Comparison of ENCODE assay signal across 8 cellular contexts in the genomic region with DNA sequence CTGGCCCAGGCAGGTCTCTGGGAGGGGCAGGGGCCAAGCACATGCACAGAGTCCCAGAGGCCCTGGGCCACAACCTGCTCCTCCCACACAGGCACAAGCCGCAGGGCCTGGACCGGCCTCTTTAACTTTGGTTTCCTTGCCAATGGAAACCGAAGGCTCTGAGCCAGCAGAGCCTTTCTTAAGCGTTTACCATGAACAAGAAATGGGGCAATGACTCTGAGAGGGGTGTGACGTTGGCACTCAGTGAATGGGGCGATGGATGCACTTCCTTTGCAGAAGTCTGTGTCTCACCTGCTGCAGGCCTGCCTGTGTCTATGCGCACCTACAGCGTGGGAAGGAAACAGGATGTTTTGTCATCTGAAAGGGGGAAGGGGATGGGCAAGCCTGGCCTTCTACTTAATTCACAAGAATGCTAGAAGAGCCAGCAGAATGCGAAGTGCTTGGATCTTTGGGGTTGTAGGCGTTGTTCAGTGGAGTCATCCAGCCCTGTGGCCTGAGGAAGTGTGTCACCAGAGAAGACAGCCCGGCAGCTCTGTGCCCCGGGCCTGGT. TPM values are rescaled to one million over a fixed set of nuclear protein-coding genes. Genes with fewer than 3 reads are reported as not detected.
DNase-seq lines count a peak whose midpoint lies in the region; TF ChIP-seq lines count a peak whose summit lies in the region.

No MANE protein-coding gene starts in this region.

- no peak overlapping the region for H3K4me2 ChIP-seq in PC-9

- H3K27me3 ChIP-seq in endodermal cell (ENCODE audit: control insufficient read depth, insufficient read depth, low read length, poor library complexity, severe bottlenecking), result no peaks in the 10 kb centered on the region
- H3K27me3 ChIP-seq in HAP-1 (ENCODE audit: low read depth), result no peaks in the 10 kb centered on the region
- H3K27me3 ChIP-seq in PC-9 (ENCODE audit: insufficient read depth, low read depth), result no peaks in the 10 kb centered on the region

- no peaks in the 10 kb centered on the region for H3K9me3 ChIP-seq in endodermal cell (ENCODE audit: control insufficient read depth, low read length)
- H3K9me3 ChIP-seq in HAP-1, result no peaks in the 10 kb centered on the region
- no peaks in the 10 kb centered on the region for H3K9me3 ChIP-seq in PC-9 (ENCODE audit: insufficient read depth, low read depth)

- H2AFZ ChIP-seq in PC-9, result no peak overlapping the region

- in situ Hi-C loops in HAP-1 (cut with MboI; ENCODE audit: low sequenced_read_pairs), result loop anchor here (10.0 to 25.0 kb wide), 2 partner anchors 355 to 463 kb away; no protein-coding TSS in a partner anchor

- H3K9ac ChIP-seq in endodermal cell (ENCODE audit: extremely low read depth, low read length, poor library complexity, severe bottlenecking), result no peak overlapping the region

- peak; percentile 41 for DNase-seq in AG08395 (ENCODE audit: low spot score)
- DNase-seq in activated CD4-positive, alpha-beta T cell treated with anti-CD3 and anti-CD28 coated beads, Interleukin-2, amount 50 U/mL, for 1 hour, result peak; percentile 59
- peak; percentile 61 for DNase-seq in endodermal cell
- DNase-seq in pons (ENCODE audit: low spot score), result peak; percentile 48
- no peak for DNase-seq in HAP-1 (ENCODE audit: low spot score in 2 of 2)
- no peak for DNase-seq in PC-9
- no peak for DNase-seq in NCI-H345 (lab: John Stamatoyannopoulos, UW)
- DNase-seq in D341Med (ENCODE audit: low spot score), result no peak

- H3K27ac ChIP-seq in endodermal cell (ENCODE audit: low read depth, low read length) (no peak overlapping the region), PC-9 (no peak overlapping the region)

- H3F3A ChIP-seq in PC-9 (ENCODE audit: insufficient read depth, low read depth), result peaks cover 22% of the 10 kb centered on the region

- no peak for TF ChIP-seq CTCF in endodermal cell (conservative IDR thresholded peaks at IDR 0.05)
- no peak for TF ChIP-seq CTCF in PC-9 (conservative IDR thresholded peaks at IDR 0.05)

- no peaks in the 10 kb centered on the region for H3K9me3 Mint-ChIP-seq in endodermal cell

- H3K79me2 ChIP-seq in PC-9 (ENCODE audit: low read depth), result no peaks in the 10 kb centered on the region

- H3K4me3 Mint-ChIP-seq in endodermal cell, result no peak overlapping the region

- no peaks in the 10 kb centered on the region for H3K27me3 Mint-ChIP-seq in endodermal cell (ENCODE audit: insufficient read depth)

- peak overlapping the region; percentile 18 for H3K27ac Mint-ChIP-seq in endodermal cell

- H3K4me3 ChIP-seq in endodermal cell (ENCODE audit: low read length), result no peak overlapping the region
- no peak overlapping the region for H3K4me3 ChIP-seq in HAP-1
- no peak overlapping the region for H3K4me3 ChIP-seq in PC-9

- BruUV-seq in PC-9 (replicated peaks; lab: Mats Ljungman, UMichigan), result no TSS peak

- CTCF ChIA-PET in PC-9 (lab: Charles Lee), result no interaction called here

- H4K20me1 ChIP-seq in PC-9 (ENCODE audit: insufficient read depth), result no peaks in the 10 kb centered on the region

- POLR2A ChIA-PET in PC-9 (lab: Charles Lee; ENCODE audit: unreplicated experiment), result no interaction called here

- H3K4me1 Mint-ChIP-seq in endodermal cell, result peaks cover 15% of the 10 kb centered on the region

- H3K4me1 ChIP-seq in endodermal cell (ENCODE audit: control insufficient read depth, insufficient read depth, low read length), result peaks cover 3% of the 10 kb centered on the region
- no peaks in the 10 kb centered on the region for H3K4me1 ChIP-seq in HAP-1
- peaks cover 25% of the 10 kb centered on the region for H3K4me1 ChIP-seq in PC-9 (replicated peaks; ENCODE audit: insufficient read depth)

- 92 to 94% methylated on average over 9 to 12 of the region's 12 CpGs for WGBS in endodermal cell (ENCODE audit: insufficient coverage in 1 of 2, insufficient read length in 1 of 2), 2 experiments

- no peaks in the 10 kb centered on the region for H3K9me2 ChIP-seq in PC-9 (ENCODE audit: insufficient read depth)

- intact Hi-C loops in PC-9 (cut with micrococcal nuclease; ENCODE audit: unreplicated experiment), result no loop called here

- peaks cover 47% of the 10 kb centered on the region for H3K36me3 Mint-ChIP-seq in endodermal cell (ENCODE audit: low read depth)

- H3K36me3 ChIP-seq in endodermal cell (ENCODE audit: control insufficient read depth, insufficient read depth, low read length) (peaks cover 39% of the 10 kb centered on the region), HAP-1 (replicated peaks) (peaks cover 10% of the 10 kb centered on the region), PC-9 (ENCODE audit: low read depth) (no peaks in the 10 kb centered on the region; the same call in 1 of the 2 replicates)

RNA-seq across cellular contexts. Expression of gene IFT122, which starts 41.8 kb away (rescaled TPM):
- total RNA-seq in endodermal cell, result 10 to 100 TPM; 36.0 to 46.6 TPM
- polyA plus RNA-seq in endodermal cell (2013, experiment 1 of 2), result 39.8 TPM
- polyA plus RNA-seq in endodermal cell (2013, experiment 2 of 2), result 44.0 TPM
- total RNA-seq in PC-9 (2021), result 44.8 and 55.6 TPM in 2 replicates

RNA-seq across cellular contexts. Expression of gene MBD4, which starts 42.1 kb away (rescaled TPM):
- total RNA-seq in endodermal cell (10 to 100 TPM; 39.5 to 45.5 TPM), PC-9 (2021) (48.6 and 49.4 TPM in 2 replicates)
- 44.1 TPM for polyA plus RNA-seq in endodermal cell (2013, experiment 1 of 2)
- polyA plus RNA-seq in endodermal cell (2013, experiment 2 of 2), result 36.1 TPM

RNA-seq across cellular contexts. Expression of gene RHO, which starts 46.6 kb away (rescaled TPM):
- under 1 TPM; 0.22 to 0.26 TPM for total RNA-seq in endodermal cell
- polyA plus RNA-seq in endodermal cell (2013, experiment 1 of 2), result not detected
- polyA plus RNA-seq in endodermal cell (2013, experiment 2 of 2), result not detected
- total RNA-seq in PC-9 (2021), result not detected in 2 replicates

RNA-seq across cellular contexts. Expression of gene EFCAB12, which starts 53.4 kb away (rescaled TPM):
- total RNA-seq in endodermal cell (under 1 TPM; 0.33 to 0.73 TPM), PC-9 (2021) (2.0 and 2.2 TPM in 2 replicates)
- polyA plus RNA-seq in endodermal cell (2013, experiment 1 of 2), result 1.4 TPM
- polyA plus RNA-seq in endodermal cell (2013, experiment 2 of 2), result 0.70 TPM

Comparison
In these comparisons a context has a peak if more than half of its experiments do, and no peak if none do; other contexts are left out.
1. DNase-seq: peak in AG08395 (single experiment), activated CD4-positive, alpha-beta T cell treated with anti-CD3 and anti-CD28 coated beads, Interleukin-2, amount 50 U/mL, for 1 hour (single experiment), endodermal cell (single experiment) and pons (single experiment); none in HAP-1 (0 of 2), PC-9 (0 of 2), NCI-H345 (single experiment) and D341Med (single experiment).